19 cellular contexts compared by ENCODE assay signal in the genomic region with DNA sequence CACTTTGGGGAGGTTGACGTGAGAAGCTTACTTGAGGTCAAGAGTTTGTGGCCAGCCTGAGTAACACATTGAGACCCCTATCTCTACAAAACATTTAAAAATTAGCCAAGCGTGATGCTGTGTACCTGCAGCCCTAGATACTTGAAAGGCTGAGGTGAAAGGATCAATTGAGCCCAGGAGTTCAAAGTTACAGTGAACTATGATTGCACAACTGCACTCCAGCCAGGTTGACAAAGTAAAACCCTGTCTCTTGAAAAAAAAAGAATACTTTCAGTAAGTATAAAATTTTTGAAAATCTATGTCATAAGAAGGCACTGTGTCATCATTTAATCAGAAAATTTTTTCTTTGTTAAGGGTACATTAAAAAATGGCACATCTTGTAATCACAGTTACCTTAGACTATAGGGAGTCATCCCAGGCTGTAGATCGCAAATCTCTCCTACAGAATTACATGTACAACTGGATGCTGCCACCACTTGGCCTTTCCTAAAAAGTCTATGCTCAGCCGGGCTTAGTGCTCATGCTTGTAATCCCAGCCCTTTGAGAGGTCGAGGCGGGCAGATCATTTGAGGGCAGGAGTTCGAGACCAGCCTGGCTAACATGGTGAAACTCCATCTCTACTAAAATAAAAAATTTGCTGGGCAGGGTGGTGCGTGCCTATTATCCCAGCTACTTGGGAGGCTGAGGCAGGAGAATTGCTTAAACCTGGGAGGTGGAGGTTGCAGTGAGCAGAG. TPM values are rescaled to one million over a fixed set of nuclear protein-coding genes. Genes with fewer than 3 reads are reported as not detected.
DNase-seq lines count a peak whose midpoint lies in the region; ATAC-seq, FAIRE-seq and TF ChIP-seq lines count a peak whose summit lies in the region.
"Had no signal": no experiment of that assay in that cellular context is flagged by ENCODE, and none has a peak within 500 bp of the region (broad histone marks: within the 10 kb centered on the region; RNA-seq: fewer than 3 reads in every experiment).

No MANE protein-coding gene starts in this region.

- FAIRE-seq in frontal cortex (lab: Jason Lieb, UNC) = no peak
- FAIRE-seq: urothelium cell line had no signal

- 52 to 56% methylated on average over 8 of the region's 8 CpGs for WGBS in body of pancreas, 2 donors

- TF ChIP-seq CTCF in body of pancreas (IDR thresholded peaks at IDR 0.05) (peak in 1 of 7 experiments; percentile 4), parathyroid adenoma (IDR thresholded peaks at IDR 0.05) (peak; percentile 20)

- ATAC-seq in HG03354 (IDR thresholded peaks at IDR 0.05; ENCODE audit: poor library complexity, severe bottlenecking, unreplicated experiment) (peak; percentile 73), body of pancreas (no peak), GM19324 (IDR thresholded peaks at IDR 0.05; ENCODE audit: low FRiP score, unreplicated experiment) (no peak)
- ATAC-seq: left cardiac atrium, WTC11 had no signal

- H3K4me1 ChIP-seq in body of pancreas = peaks cover 9% of the 10 kb centered on the region
- no peaks in the 10 kb centered on the region for H3K4me1 ChIP-seq in parathyroid adenoma

- DNase-seq in DMS 273 (lab: John Stamatoyannopoulos, UW; ENCODE audit: unreplicated experiment) (peak; percentile 12), DMS 273 treated with DMSO at 0.1 percent for 48 hours (lab: John Stamatoyannopoulos, UW) (no peak), body of pancreas (no peak), NCI-H510A treated with DMSO at 0.1 percent for 48 hours (lab: John Stamatoyannopoulos, UW) (no peak), frontal cortex (ENCODE audit: low spot score in 2 of 2) (no peak)
- DNase-seq: activated CD4-positive, alpha-beta memory T cell treated with anti-CD3 and anti-CD28 coated beads, Interleukin-2, amount 10 ng/mL, durations not matched to agents 7 days and 5 days; dermis blood vessel endothelial cell; left cardiac atrium; NCI-H1092; NCI-H2107 had no signal

- no peaks in the 10 kb centered on the region for H3K79me2 ChIP-seq in parathyroid adenoma

- no peak overlapping the region for H3K4me2 ChIP-seq in parathyroid adenoma (ENCODE audit: low read length)
- H3K4me2 ChIP-seq: KMS-11 had no signal

- intact Hi-C loops in body of pancreas (cut with DNase I) = no loop called here

- H3K9ac ChIP-seq in parathyroid adenoma = no peak overlapping the region
- H3K9ac ChIP-seq: KMS-11 had no signal

- H3K4me3 ChIP-seq in body of pancreas (no peak overlapping the region), parathyroid adenoma (ENCODE audit: low read depth, low read length) (no peak overlapping the region)
- H3K4me3 ChIP-seq: cardiac muscle cell had no signal

- no peak overlapping the region for H2AFZ ChIP-seq in parathyroid adenoma

- no peak for TF ChIP-seq POLR2A in body of pancreas (IDR thresholded peaks at IDR 0.05)

- H3K27ac ChIP-seq in body of pancreas (peak overlapping the region in 3 of 4 donors; percentile 47 to 62 (median 52)), parathyroid adenoma (no peak overlapping the region)
- H3K27ac ChIP-seq: 22Rv1, cardiac muscle cell, KMS-11 had no signal

- no peaks in the 10 kb centered on the region for H3K36me3 ChIP-seq in body of pancreas (replicated peaks in 1 of 2; ENCODE audit: insufficient read depth in 1 of 2, low read depth in 2 of 2)
- H3K36me3 ChIP-seq in parathyroid adenoma (ENCODE audit: control insufficient read depth, insufficient read depth, low read length) = no peaks in the 10 kb centered on the region
- H3K36me3 ChIP-seq: cardiac muscle cell had no signal

- no peaks in the 10 kb centered on the region for H3K27me3 ChIP-seq in body of pancreas
- no peaks in the 10 kb centered on the region for H3K27me3 ChIP-seq in parathyroid adenoma (ENCODE audit: control insufficient read depth, insufficient read depth, low read length)
- H3K27me3 ChIP-seq: cardiac muscle cell had no signal

- H3K9me3 ChIP-seq in body of pancreas = no peaks in the 10 kb centered on the region
- H3K9me3 ChIP-seq in parathyroid adenoma (ENCODE audit: control insufficient read depth, low read length) = no peaks in the 10 kb centered on the region

RNA-seq across cellular contexts. Expression of gene MRS2, which starts 17.0 kb away (rescaled TPM):
- total RNA-seq in body of pancreas (10 to 100 TPM; 11.7 to 23.1 TPM), frontal cortex (21.6 TPM)

RNA-seq across cellular contexts. Expression of gene DCDC2, which starts 27.8 kb away (rescaled TPM):
- total RNA-seq in body of pancreas = 10 to 100 TPM; 20.8 to 37.4 TPM
- total RNA-seq in frontal cortex = 2.4 TPM
- total RNA-seq: activated CD4-positive, alpha-beta memory T cell treated with anti-CD3 and anti-CD28 coated beads, Interleukin-2, amount 10 ng/mL, durations not matched to agents 7 days and 5 days; B cell had no signal
